In genomic region chr4:88286897-88287296, GRCh38 we compare ENCODE assay signal across 1 cellular context.
TF ChIP-seq lines count a peak whose summit lies in the region.

No MANE protein-coding gene starts in this region.

TF ChIP-seq in K562, 482 proteins besides CTCF, POLR2A, EP300 and RAD21:
- TF ChIP-seq RREB1 (CRISPR knock-in tag; IDR thresholded peaks at IDR 0.05) (no peak), MAFG (tag; conservative IDR thresholded peaks at IDR 0.05) (peak; percentile 65), TFE3 (CRISPR knock-in tag; IDR thresholded peaks at IDR 0.05) (peak; percentile 64)
